ENCODE assay signal across 12 cellular contexts in genomic region chr5:96627792-96628191, GRCh38. TPM values are rescaled to one million over a fixed set of nuclear protein-coding genes. Genes with fewer than 3 reads are reported as not detected.
A peak's percentile ranks its signal among the peaks of the same experiment; 100 is the strongest.
DNase-seq lines count a peak whose midpoint lies in the region; ATAC-seq, FAIRE-seq and TF ChIP-seq lines count a peak whose summit lies in the region.
"Had no signal": no experiment of that assay in that cellular context is flagged by ENCODE, and none has a peak within 500 bp of the region (broad histone marks: within the 10 kb centered on the region; RNA-seq: fewer than 3 reads in every experiment).

No MANE protein-coding gene starts in this region.

- H3K9ac ChIP-seq in Karpas-422 (ENCODE audit: low read length): no peak overlapping the region

- peak; percentile 56 for DNase-seq in DMS53 treated with DMSO at 0.1 percent for 48 hours (lab: John Stamatoyannopoulos, UW; ENCODE audit: unreplicated experiment)
- peak; percentile 31 for DNase-seq in Karpas-422
- DNase-seq in bronchial epithelial cell (ENCODE audit: low read depth): peak; percentile 32
- DNase-seq in naive thymus-derived CD4-positive, alpha-beta T cell: peak in 2 of 9 donors; percentile 5 to 7
- DNase-seq in tibial artery: no peak
- DNase-seq in NCI-H2227 (lab: John Stamatoyannopoulos, UW; ENCODE audit: unreplicated experiment): no peak
- DNase-seq: activated CD8-positive, alpha-beta memory T cell treated with anti-CD3 and anti-CD28 coated beads, Interleukin-2, amount 50 U/mL, for 48 hours; H9; NCI-H2029 had no signal

- no peak overlapping the region for H3K4me3 ChIP-seq in Karpas-422 (ENCODE audit: low read length)
- no peak overlapping the region for H3K4me3 ChIP-seq in bronchial epithelial cell (ENCODE audit: low read depth, low read length)
- H3K4me3 ChIP-seq in naive thymus-derived CD4-positive, alpha-beta T cell (ENCODE audit: low read length): peak overlapping the region; percentile 27
- no peak overlapping the region for H3K4me3 ChIP-seq in tibial artery

- H2AFZ ChIP-seq in Karpas-422 (ENCODE audit: low read length): no peak overlapping the region

- peaks cover 8% of the 10 kb centered on the region for H3K4me1 ChIP-seq in Karpas-422 (ENCODE audit: low read length)
- no peaks in the 10 kb centered on the region for H3K4me1 ChIP-seq in naive thymus-derived CD4-positive, alpha-beta T cell (ENCODE audit: control insufficient read depth in 2 of 2, insufficient read depth in 2 of 2, low read length in 2 of 2)
- H3K4me1 ChIP-seq in tibial artery: peaks cover 0 to 2% (median 0%) of the 10 kb centered on the region in 4 donors

- no peak for FAIRE-seq in bronchial epithelial cell (lab: Jason Lieb, UNC)
- FAIRE-seq: endothelial cell of umbilical vein, GM19239 had no signal

- H3K36me3 Mint-ChIP-seq in naive thymus-derived CD4-positive, alpha-beta T cell: no peaks in the 10 kb centered on the region

- H3K9me3 ChIP-seq in Karpas-422 (ENCODE audit: low read length) (no peaks in the 10 kb centered on the region), tibial artery (no peaks in the 10 kb centered on the region)
- no peaks in the 10 kb centered on the region for H3K9me3 ChIP-seq in naive thymus-derived CD4-positive, alpha-beta T cell (ENCODE audit: control insufficient read depth in 2 of 3, low read length in 3 of 3)

- intact Hi-C loops in naive thymus-derived CD4-positive, alpha-beta T cell (cut with micrococcal nuclease): no loop called here
- intact Hi-C loops in tibial artery (cut with DNase I; ENCODE audit: low total_unique reads): no loop called here

- H3K9me3 Mint-ChIP-seq in naive thymus-derived CD4-positive, alpha-beta T cell: peaks cover 0 to 2% (median 0%) of the 10 kb centered on the region in 11 donors
- H3K9me3 Mint-ChIP-seq: H9 had no signal

- peak overlapping the region in 5 of 9 donors; percentile 34 to 75 (median 53) for H3K27ac Mint-ChIP-seq in naive thymus-derived CD4-positive, alpha-beta T cell
- H3K27ac Mint-ChIP-seq: H9 had no signal

- H3K36me3 ChIP-seq in Karpas-422 (ENCODE audit: insufficient read depth, low read length) (no peaks in the 10 kb centered on the region), bronchial epithelial cell (ENCODE audit: control insufficient read depth, insufficient read depth, low read length) (no peaks in the 10 kb centered on the region), tibial artery (no peaks in the 10 kb centered on the region)
- no peaks in the 10 kb centered on the region for H3K36me3 ChIP-seq in naive thymus-derived CD4-positive, alpha-beta T cell (ENCODE audit: control insufficient read depth in 2 of 3, insufficient read depth in 3 of 3, low read length in 3 of 3)

- no peaks in the 10 kb centered on the region for H3K27me3 ChIP-seq in Karpas-422 (ENCODE audit: low read length)
- no peaks in the 10 kb centered on the region for H3K27me3 ChIP-seq in bronchial epithelial cell (ENCODE audit: control insufficient read depth, insufficient read depth, low read length)
- H3K27me3 ChIP-seq in naive thymus-derived CD4-positive, alpha-beta T cell (ENCODE audit: control insufficient read depth in 2 of 2, insufficient read depth in 2 of 2, low read length in 2 of 2): no peaks in the 10 kb centered on the region
- no peaks in the 10 kb centered on the region for H3K27me3 ChIP-seq in tibial artery

- peaks cover 0 to 13% (median 5%) of the 10 kb centered on the region in 7 donors for H3K4me1 Mint-ChIP-seq in naive thymus-derived CD4-positive, alpha-beta T cell

- CTCF ChIA-PET in naive thymus-derived CD4-positive, alpha-beta T cell (lab: Charles Lee): no interaction called here

- POLR2A ChIA-PET in naive thymus-derived CD4-positive, alpha-beta T cell (lab: Charles Lee): no interaction called here

- peaks cover 0 to 6% (median 0%) of the 10 kb centered on the region in 5 donors for H3K27me3 Mint-ChIP-seq in naive thymus-derived CD4-positive, alpha-beta T cell

- H3K27ac ChIP-seq in Karpas-422 (ENCODE audit: low read length) (no peak overlapping the region), tibial artery (no peak overlapping the region)
- no peak overlapping the region for H3K27ac ChIP-seq in naive thymus-derived CD4-positive, alpha-beta T cell (ENCODE audit: low read depth, low read length)

- H3K4me3 Mint-ChIP-seq in naive thymus-derived CD4-positive, alpha-beta T cell: peak overlapping the region in 7 of 10 donors; percentile 19 to 70 (median 55)
- H3K4me3 Mint-ChIP-seq: H9 had no signal

- no peak for ATAC-seq in naive thymus-derived CD4-positive, alpha-beta T cell
- no peak for ATAC-seq in GM21786 (IDR thresholded peaks at IDR 0.05; ENCODE audit: unreplicated experiment)

- H3K79me2 ChIP-seq in Karpas-422 (ENCODE audit: low read length): no peaks in the 10 kb centered on the region

- no peaks in the 10 kb centered on the region for H4K20me1 ChIP-seq in Karpas-422 (ENCODE audit: insufficient read depth, low read depth, low read length)

- TF ChIP-seq CTCF in bronchial epithelial cell (IDR thresholded peaks at IDR 0.05; ENCODE audit: insufficient read depth, low read length, severe bottlenecking): no peak
- no peak for TF ChIP-seq CTCF in tibial artery (IDR thresholded peaks at IDR 0.05)

- H3K4me2 ChIP-seq in Karpas-422 (ENCODE audit: low read depth, low read length, poor library complexity, severe bottlenecking): peak overlapping the region; percentile 14

- no peaks in the 10 kb centered on the region for H3K9me2 ChIP-seq in Karpas-422 (replicated peaks; ENCODE audit: insufficient read depth, low read length)

RNA-seq across cellular contexts. Expression of gene CAST, which starts 34.4 kb away (rescaled TPM):
- 51.3 and 68.2 TPM in 2 replicates for total RNA-seq in Karpas-422 (2014; rRNA removed; shearing (Covaris generic); ENCODE audit: low replicate concordance)
- total RNA-seq in bronchial epithelial cell: 182 and 300 TPM in 2 replicates
- 100 to 1,000 TPM; 112 to 298 (median 185) TPM for total RNA-seq in naive thymus-derived CD4-positive, alpha-beta T cell
- 10 to 100 TPM; 31.1 to 43.8 TPM for polyA plus RNA-seq in naive thymus-derived CD4-positive, alpha-beta T cell

Comparison
In these comparisons a context has a peak if more than half of its experiments do, and no peak if none do; other contexts are left out.
1. DNase-seq: peak in DMS53 treated with DMSO at 0.1 percent for 48 hours (single experiment), Karpas-422 (single experiment) and bronchial epithelial cell (single experiment); none in tibial artery (0 of 2) and NCI-H2227 (single experiment).